ENCODE assay signal across 17 cellular contexts in genomic region chr1:59077739-59078503, GRCh38.
DNase-seq lines count a peak whose midpoint lies in the region; ATAC-seq, FAIRE-seq and TF ChIP-seq lines count a peak whose summit lies in the region.
"Had no signal": no experiment of that assay in that cellular context is flagged by ENCODE, and none has a peak within 500 bp of the region (broad histone marks: within the 10 kb centered on the region; RNA-seq: fewer than 3 reads in every experiment).

No MANE protein-coding gene starts in this region.

- H3K36me3 Mint-ChIP-seq in dendritic cell treated with granulocyte-macrophage colony-stimulating factor and Interleukin-4, amounts not matched to agents 40 ng/mL and 50 ng/mL, for 4 days (ENCODE audit: low read depth), result no peaks in the 10 kb centered on the region
- H3K36me3 Mint-ChIP-seq: activated naive CD8-positive, alpha-beta T cell treated with anti-CD3 and anti-CD28 coated beads for 36 hours had no signal

- H3K27ac ChIP-seq in testis, result no peak overlapping the region
- H3K27ac ChIP-seq: parathyroid adenoma, vagina had no signal

- H3K4me1 Mint-ChIP-seq in dendritic cell treated with granulocyte-macrophage colony-stimulating factor and Interleukin-4, amounts not matched to agents 40 ng/mL and 50 ng/mL, for 4 days (ENCODE audit: low read depth), result peaks cover 37% of the 10 kb centered on the region

- no peak overlapping the region for H3K4me3 ChIP-seq in testis
- H3K4me3 ChIP-seq: A549, vagina had no signal

- no peak for FAIRE-seq in GM19239 (lab: Jason Lieb, UNC)
- FAIRE-seq: A549, TTC549 had no signal

- DNase-seq in COR-L47 (lab: John Stamatoyannopoulos, UW), result peak; percentile 79
- DNase-seq in M059J (ENCODE audit: low read depth), result peak; percentile 63
- peak; percentile 61 for DNase-seq in NCI-H345 (lab: John Stamatoyannopoulos, UW)
- no peak for DNase-seq in testis
- DNase-seq in GM19239 (ENCODE audit: insufficient read length, low spot score), result no peak
- DNase-seq in activated effector memory CD4-positive, alpha-beta T cell treated with anti-CD3 and anti-CD28 coated beads, Interleukin-2, amount 50 U/mL, for 16 hours, result no peak
- DNase-seq: activated naive CD8-positive, alpha-beta T cell treated with anti-CD3 and anti-CD28 coated beads for 36 hours; hippocampal formation; midbrain; stimulated activated CD8-positive, alpha-beta memory T cell treated with anti-CD3 and anti-CD28 coated beads, Interleukin-4, amount 100 ng/mL, for 48 hours had no signal

- no peak overlapping the region for H3K4me3 Mint-ChIP-seq in dendritic cell treated with granulocyte-macrophage colony-stimulating factor and Interleukin-4, amounts not matched to agents 40 ng/mL and 50 ng/mL, for 4 days
- H3K4me3 Mint-ChIP-seq: activated naive CD8-positive, alpha-beta T cell treated with anti-CD3 and anti-CD28 coated beads for 36 hours; central memory CD8-positive, alpha-beta T cell had no signal

- peak overlapping the region; percentile 60 for H3K27ac Mint-ChIP-seq in dendritic cell treated with granulocyte-macrophage colony-stimulating factor and Interleukin-4, amounts not matched to agents 40 ng/mL and 50 ng/mL, for 4 days
- H3K27ac Mint-ChIP-seq: activated naive CD8-positive, alpha-beta T cell treated with anti-CD3 and anti-CD28 coated beads for 36 hours had no signal

- no peaks in the 10 kb centered on the region for H3K36me3 ChIP-seq in testis (ENCODE audit: low read depth, missing control alignments)
- H3K36me3 ChIP-seq: vagina had no signal

- H3K9me3 ChIP-seq in testis, result no peaks in the 10 kb centered on the region
- H3K9me3 ChIP-seq: A549, vagina had no signal

- no peak for ATAC-seq in GM18511 (IDR thresholded peaks at IDR 0.05; ENCODE audit: unreplicated experiment)

- TF ChIP-seq CTCF in testis (IDR thresholded peaks at IDR 0.05), result no peak

- WGBS in testis, 2 donors, result 86 to 88% methylated on average over 4 of the region's 4 CpGs

- intact Hi-C loops in dendritic cell treated with granulocyte-macrophage colony-stimulating factor and Interleukin-4, amounts not matched to agents 40 ng/mL and 50 ng/mL, for 4 days (cut with micrococcal nuclease), result no loop called here
- intact Hi-C loops in testis (cut with DNase I; ENCODE audit: low total_unique reads), result no loop called here

- no peaks in the 10 kb centered on the region for H3K27me3 ChIP-seq in testis
- H3K27me3 ChIP-seq: vagina had no signal

- H3K4me1 ChIP-seq in testis, result no peaks in the 10 kb centered on the region
- H3K4me1 ChIP-seq: A549, parathyroid adenoma had no signal

- TF ChIP-seq POLR2A in testis (IDR thresholded peaks at IDR 0.05), result no peak

- no peaks in the 10 kb centered on the region for H3K27me3 Mint-ChIP-seq in dendritic cell treated with granulocyte-macrophage colony-stimulating factor and Interleukin-4, amounts not matched to agents 40 ng/mL and 50 ng/mL, for 4 days
- H3K27me3 Mint-ChIP-seq: activated naive CD8-positive, alpha-beta T cell treated with anti-CD3 and anti-CD28 coated beads for 36 hours; central memory CD8-positive, alpha-beta T cell had no signal

- no peaks in the 10 kb centered on the region for H3K9me3 Mint-ChIP-seq in dendritic cell treated with granulocyte-macrophage colony-stimulating factor and Interleukin-4, amounts not matched to agents 40 ng/mL and 50 ng/mL, for 4 days
- H3K9me3 Mint-ChIP-seq: activated naive CD8-positive, alpha-beta T cell treated with anti-CD3 and anti-CD28 coated beads for 36 hours; central memory CD8-positive, alpha-beta T cell had no signal

Comparison
In these comparisons a context has a peak if more than half of its experiments do, and no peak if none do; other contexts are left out.
1. DNase-seq: peak in COR-L47 (single experiment), M059J (single experiment) and NCI-H345 (single experiment); none in testis (single experiment), GM19239 (single experiment) and activated effector memory CD4-positive, alpha-beta T cell treated with anti-CD3 and anti-CD28 coated beads, Interleukin-2, amount 50 U/mL, for 16 hours (single experiment).